Comparison of ENCODE assay signal across 8 cellular contexts in the genomic region with DNA sequence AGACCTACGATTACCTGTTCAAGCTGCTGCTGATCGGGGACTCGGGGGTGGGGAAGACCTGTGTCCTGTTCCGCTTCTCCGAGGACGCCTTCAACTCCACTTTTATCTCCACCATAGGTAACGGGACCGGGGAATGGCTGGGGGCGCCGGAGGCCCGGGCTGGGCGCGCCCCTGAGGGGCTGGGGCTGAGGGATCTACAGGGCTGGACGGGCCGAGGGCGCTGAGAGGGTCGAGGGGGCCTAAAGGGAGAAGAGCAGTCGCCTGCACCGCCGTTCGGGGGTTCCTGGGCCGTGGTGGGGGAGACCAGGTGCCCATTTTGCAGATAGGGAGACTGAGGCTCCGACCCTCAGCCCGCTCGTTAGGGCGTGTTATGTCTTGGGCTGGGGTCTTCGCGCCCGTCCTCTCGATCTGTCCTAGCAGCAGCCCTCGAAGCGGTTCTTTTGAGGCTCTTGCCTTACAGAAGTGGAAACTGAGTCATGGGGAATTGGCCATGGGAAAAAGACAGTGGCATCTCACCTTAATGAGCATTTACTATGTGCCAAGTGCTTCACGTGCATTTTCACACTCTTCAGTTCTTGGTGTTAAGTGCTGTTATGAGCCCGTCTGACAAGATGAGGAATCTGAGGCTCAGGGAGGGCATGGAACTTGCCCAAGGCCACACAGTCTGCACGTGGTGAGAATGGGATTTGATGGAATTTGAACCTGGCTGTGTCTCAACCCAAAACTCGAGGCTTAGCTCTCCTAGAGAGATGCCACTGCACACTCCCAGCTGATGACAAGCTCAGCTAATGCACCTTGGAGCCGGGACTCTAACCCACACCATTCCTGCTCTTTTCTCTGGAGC. TPM values are rescaled to one million over a fixed set of nuclear protein-coding genes. Genes with fewer than 3 reads are reported as not detected.
DNase-seq lines count a peak whose midpoint lies in the region; ATAC-seq, FAIRE-seq and TF ChIP-seq lines count a peak whose summit lies in the region.

No MANE protein-coding gene starts in this region.

- no peak for DNase-seq in activated naive CD4-positive, alpha-beta T cell treated with Interleukin-2 at 50 U/mL for 16 hours
- DNase-seq in GM12878 (ENCODE audit: low read depth, low spot score) = no peak
- no peak for DNase-seq in lower leg skin (ENCODE audit: low spot score in 2 of 2)
- no peak for DNase-seq in upper lobe of right lung
- no peak for DNase-seq in retina

- POLR2A ChIA-PET in GM12878 (lab: Charles Lee) = interaction anchor here (0.7 to 11.3 kb wide), 6 partner anchors 17 to 39 kb away, joined by 3 to 174 read pairs (median 4); partner anchors contain the start of gene HSH2D

- H3K9me3 Mint-ChIP-seq in activated naive CD4-positive, alpha-beta T cell treated with anti-CD3 and anti-CD28 coated beads, Interleukin-2, amount 50 U/mL, for 24 hours = no peaks in the 10 kb centered on the region

- WGBS in GM12878 (ENCODE audit: insufficient coverage, insufficient replicate concordance, low lambda C conversion rate, missing lambda C conversion rate) = 1% methylated on average over 31 of the region's 37 CpGs
- 2 to 3% methylated on average over 29 to 32 of the region's 37 CpGs for WGBS in lower leg skin, 2 donors

- in situ Hi-C loops in GM12878 (cut with MboI) = no loop called here

- H3K4me3 Mint-ChIP-seq in activated naive CD4-positive, alpha-beta T cell treated with anti-CD3 and anti-CD28 coated beads, Interleukin-2, amount 50 U/mL, for 24 hours = peak overlapping the region; percentile 94

- no peak for TF ChIP-seq EP300 in GM12878 (IDR thresholded peaks at IDR 0.05; ENCODE audit: borderline replicate concordance in 1 of 2, control insufficient read depth in 1 of 2, low read depth in 2 of 2, low read length in 2 of 2)

- CTCF ChIA-PET in GM12878 (lab: Yijun Ruan, JAX) = interaction anchor here (1.0 to 5.3 kb wide), 11 partner anchors 27 to 147 kb away, joined by 4 to 26 read pairs (median 10); partner anchors contain the start of genes FAM32A and HSH2D

- TF ChIP-seq RAD21 in GM12878 (IDR thresholded peaks at IDR 0.05; ENCODE audit: insufficient read depth, low read depth, low read length) = no peak

- intact Hi-C loops in GM12878 (cut with micrococcal nuclease; ENCODE audit: unreplicated experiment) (loop anchor here (2.0 to 10.0 kb wide), 4 partner anchors 25 to 333 kb away; no protein-coding TSS in a partner anchor), lower leg skin (cut with DNase I; ENCODE audit: low total_unique reads) (loop anchor here (2.0 to 10.0 kb wide), 2 partner anchors 21 to 73 kb away; partner anchors contain the start of gene FAM32A), upper lobe of right lung (cut with DNase I) (no loop called here)

- peak overlapping the region; percentile 94 for H3K27ac ChIP-seq in GM12878 (ENCODE audit: control insufficient read depth, insufficient read depth)
- H3K27ac ChIP-seq in upper lobe of right lung = peak overlapping the region; percentile 89

- H3K27ac Mint-ChIP-seq in activated naive CD4-positive, alpha-beta T cell treated with anti-CD3 and anti-CD28 coated beads, Interleukin-2, amount 50 U/mL, for 24 hours = peak overlapping the region; percentile 96

- peaks cover 0 to 4% of the 10 kb centered on the region in 2 experiments; a peak in 1 of 4 replicates for H3K36me3 ChIP-seq in GM12878 (ENCODE audit: control insufficient read depth in 2 of 2, insufficient read depth in 2 of 2, low read length in 1 of 2)
- H3K36me3 ChIP-seq in upper lobe of right lung = peaks cover 10% of the 10 kb centered on the region

- BruUV-seq in GM12878 (replicated peaks; lab: Mats Ljungman, UMichigan) = TSS peak; percentile 81

- no peaks in the 10 kb centered on the region for H3K27me3 ChIP-seq in GM12878 (replicated peaks in 1 of 2; ENCODE audit: control insufficient read depth in 2 of 2, insufficient read depth in 2 of 2, low read length in 1 of 2)
- H3K27me3 ChIP-seq in upper lobe of right lung = no peaks in the 10 kb centered on the region

- H3K4me1 ChIP-seq in GM12878 (ENCODE audit: control insufficient read depth, insufficient read depth, low read length) (peaks cover 35% of the 10 kb centered on the region), upper lobe of right lung (peaks cover 33% of the 10 kb centered on the region)

- TF ChIP-seq CTCF in GM12878 (IDR thresholded peaks at IDR 0.05 in 2 of 3, conservative IDR thresholded peaks at IDR 0.05 in 1 of 3; ENCODE audit: control insufficient read depth in 2 of 3, extremely low read depth in 1 of 3, insufficient read depth in 1 of 3, low read depth in 3 of 3, low read length in 3 of 3) (no peak), lower leg skin (IDR thresholded peaks at IDR 0.05) (no peak), upper lobe of right lung (IDR thresholded peaks at IDR 0.05) (no peak)

- ATAC-seq in GM12878 (peak; percentile 0; the same call in 2 of the 3 replicates), upper lobe of right lung (peak; percentile 0), HG03139 (IDR thresholded peaks at IDR 0.05; ENCODE audit: unreplicated experiment) (no peak), GM18868 (IDR thresholded peaks at IDR 0.05; ENCODE audit: unreplicated experiment) (no peak)

- peaks cover 30% of the 10 kb centered on the region for H3K4me1 Mint-ChIP-seq in activated naive CD4-positive, alpha-beta T cell treated with anti-CD3 and anti-CD28 coated beads, Interleukin-2, amount 50 U/mL, for 24 hours

- RAD21 ChIA-PET in GM12878 (lab: Charles Lee; ENCODE audit: unreplicated experiment) = interaction anchor here (0.6 to 2.0 kb wide), 7 partner anchors 32 to 73 kb away, joined by 3 to 14 read pairs (median 5); partner anchors contain the start of genes FAM32A and HSH2D

- peaks cover 2% of the 10 kb centered on the region for H3K36me3 Mint-ChIP-seq in activated naive CD4-positive, alpha-beta T cell treated with anti-CD3 and anti-CD28 coated beads, Interleukin-2, amount 50 U/mL, for 24 hours

- peak overlapping the region; percentile 100 for H3K4me3 ChIP-seq in GM12878
- peak overlapping the region; percentile 99 for H3K4me3 ChIP-seq in lower leg skin (ENCODE audit: low read depth, poor library complexity, severe bottlenecking)
- peak overlapping the region; percentile 73 for H3K4me3 ChIP-seq in upper lobe of right lung

- no peaks in the 10 kb centered on the region for H4K20me1 ChIP-seq in GM12878 (ENCODE audit: control insufficient read depth, insufficient read depth)

- peak overlapping the region; percentile 88 for H3K4me2 ChIP-seq in GM12878 (ENCODE audit: control insufficient read depth, insufficient read depth)

- H2AFZ ChIP-seq in GM12878 (ENCODE audit: control insufficient read depth, low read depth, low read length) = no peak overlapping the region; the same call in 1 of the 2 replicates

- H3K9me3 ChIP-seq in GM12878 (replicated peaks; ENCODE audit: control insufficient read depth, insufficient read depth, low read length) (no peaks in the 10 kb centered on the region), upper lobe of right lung (no peaks in the 10 kb centered on the region)

- TF ChIP-seq POLR2A in GM12878 (IDR thresholded peaks at IDR 0.05; ENCODE audit: low read depth, low read length) (peak; percentile 80), lower leg skin (IDR thresholded peaks at IDR 0.05) (no peak)

- no peak for FAIRE-seq in GM12878 (lab: Jason Lieb, UNC)

- no peaks in the 10 kb centered on the region for H3K27me3 Mint-ChIP-seq in activated naive CD4-positive, alpha-beta T cell treated with anti-CD3 and anti-CD28 coated beads, Interleukin-2, amount 50 U/mL, for 24 hours

- peaks cover 54% of the 10 kb centered on the region for H3K79me2 ChIP-seq in GM12878 (ENCODE audit: control insufficient read depth, insufficient read depth, low read length)

- H3K9ac ChIP-seq in GM12878 (ENCODE audit: control insufficient read depth, insufficient read depth, low read length) = peak overlapping the region; percentile 97

- SMC1A ChIA-PET in GM12878 (lab: Charles Lee; ENCODE audit: uncharacterized antibody, unreplicated experiment) = interaction anchor here (0.7 to 3.7 kb wide), 9 partner anchors 10 to 71 kb away, joined by 3 to 20 read pairs (median 7); partner anchors contain the start of gene HSH2D

RNA-seq across cellular contexts. Expression of gene RAB8A, which starts 0.4 kb away (rescaled TPM):
- 85.8 and 91.6 TPM in 2 replicates for total RNA-seq in GM12878 (2013; cell fraction: nucleolus; rRNA removed)
- 94.2 and 104 TPM in 2 replicates for total RNA-seq in GM12878 (2014; rRNA removed)
- total RNA-seq in GM12878 (2014; rRNA removed; fragmentation: Illumina TruSeq; extraction: Trizol) = 233 and 239 TPM in 2 replicates
- 162 and 181 TPM in 2 replicates for total RNA-seq in GM12878 (2021)
- 29.0 TPM for polyA plus RNA-seq in GM12878 (2011; ENCODE audit: low read depth)
- polyA plus RNA-seq in GM12878 (2011; rRNA removed) = 177 and 189 TPM in 2 replicates
- polyA plus RNA-seq in GM12878 (2011; cell fraction: cytosol; rRNA removed) = 137 and 184 TPM in 2 replicates
- 94.2 and 96.1 TPM in 2 replicates for polyA plus RNA-seq in GM12878 (2011; cell fraction: nucleus; rRNA removed)
- polyA plus RNA-seq in GM12878 (2012) = 75.4 and 124 TPM in 2 replicates
- polyA plus RNA-seq in GM12878 (2014; fragmentation: Illumina TruSeq; extraction: Trizol) = 138 and 168 TPM in 2 replicates
- 10 to 100 TPM; 23.9 to 39.1 TPM for polyA plus RNA-seq in GM12878 (2014; fragmentation: Nextera tagmentation; extraction: Ambion mirVana)
- polyA plus RNA-seq in GM12878 (2014; rRNA removed) = 204 and 226 TPM in 2 replicates
- polyA plus RNA-seq in GM12878 (2016; fragmentation: Nextera tagmentation; extraction: Ambion mirVana) = 100 to 1,000 TPM; 308 to 314 TPM
- polyA minus RNA-seq in GM12878 (2011; rRNA and poly(A)+ RNA removed) = 303 and 377 TPM in 2 replicates
- 89.7 and 135 TPM in 2 replicates for polyA minus RNA-seq in GM12878 (2011; cell fraction: cytosol; rRNA and poly(A)+ RNA removed)
- 71.4 and 108 TPM in 2 replicates for polyA minus RNA-seq in GM12878 (2011; cell fraction: nucleus; rRNA and poly(A)+ RNA removed)
- total RNA-seq in lower leg skin = 10 to 100 TPM; 43.3 to 58.2 (median 50.8) TPM
- total RNA-seq in upper lobe of right lung = 101 TPM

RNA-seq across cellular contexts. Expression of gene HSH2D, which starts 31.4 kb away (rescaled TPM):
- 70.0 and 81.1 TPM in 2 replicates for total RNA-seq in GM12878 (2013; cell fraction: nucleolus; rRNA removed)
- total RNA-seq in GM12878 (2014; rRNA removed) (118 and 121 TPM in 2 replicates), GM12878 (2014; rRNA removed; fragmentation: Illumina TruSeq; extraction: Trizol) (88.4 and 92.6 TPM in 2 replicates), GM12878 (2021) (81.7 and 87.8 TPM in 2 replicates), lower leg skin (under 1 TPM in 1 of 4 donors, not detected in 3; 0.45 TPM), upper lobe of right lung (6.0 TPM)
- polyA plus RNA-seq in GM12878 (2011; ENCODE audit: low read depth) = 60.0 TPM
- polyA plus RNA-seq in GM12878 (2011; rRNA removed) (63.2 and 88.2 TPM in 2 replicates), GM12878 (2014; fragmentation: Illumina TruSeq; extraction: Trizol) (64.8 and 105 TPM in 2 replicates), GM12878 (2014; fragmentation: Nextera tagmentation; extraction: Ambion mirVana) (10 to 100 TPM; 22.0 to 27.2 TPM), GM12878 (2014; rRNA removed) (141 and 145 TPM in 2 replicates), GM12878 (2016; fragmentation: Nextera tagmentation; extraction: Ambion mirVana) (10 to 100 TPM; 82.0 to 90.3 TPM)
- polyA plus RNA-seq in GM12878 (2011; cell fraction: cytosol; rRNA removed) = 126 and 139 TPM in 2 replicates
- 119 and 132 TPM in 2 replicates for polyA plus RNA-seq in GM12878 (2011; cell fraction: nucleus; rRNA removed)
- polyA plus RNA-seq in GM12878 (2012) = 84.2 and 96.9 TPM in 2 replicates
- 31.7 and 67.1 TPM in 2 replicates for polyA minus RNA-seq in GM12878 (2011; rRNA and poly(A)+ RNA removed)
- polyA minus RNA-seq in GM12878 (2011; cell fraction: cytosol; rRNA and poly(A)+ RNA removed) = 19.8 and 25.6 TPM in 2 replicates
- polyA minus RNA-seq in GM12878 (2011; cell fraction: nucleus; rRNA and poly(A)+ RNA removed) = 19.5 and 39.2 TPM in 2 replicates

RNA-seq across cellular contexts. Expression of gene TPM4, which starts 35.8 kb away (rescaled TPM):
- total RNA-seq in GM12878 (2013; cell fraction: nucleolus; rRNA removed) = 161 and 178 TPM in 2 replicates
- total RNA-seq in GM12878 (2014; rRNA removed) (413 and 473 TPM in 2 replicates), GM12878 (2014; rRNA removed; fragmentation: Illumina TruSeq; extraction: Trizol) (513 and 542 TPM in 2 replicates), GM12878 (2021) (338 and 361 TPM in 2 replicates), lower leg skin (100 to 1,000 TPM; 217 to 303 (median 267) TPM), upper lobe of right lung (386 TPM)
- polyA plus RNA-seq in GM12878 (2011; ENCODE audit: low read depth) = 212 TPM
- polyA plus RNA-seq in GM12878 (2011; rRNA removed) (387 and 534 TPM in 2 replicates), GM12878 (2014; fragmentation: Illumina TruSeq; extraction: Trizol) (620 and 767 TPM in 2 replicates), GM12878 (2014; fragmentation: Nextera tagmentation; extraction: Ambion mirVana) (100 to 1,000 TPM; 183 to 194 TPM), GM12878 (2014; rRNA removed) (387 and 401 TPM in 2 replicates), GM12878 (2016; fragmentation: Nextera tagmentation; extraction: Ambion mirVana) (100 to 1,000 TPM; 469 to 473 TPM)
- polyA plus RNA-seq in GM12878 (2011; cell fraction: cytosol; rRNA removed) = 210 and 246 TPM in 2 replicates
- 84.6 and 156 TPM in 2 replicates for polyA plus RNA-seq in GM12878 (2011; cell fraction: nucleus; rRNA removed)
- 261 and 281 TPM in 2 replicates for polyA plus RNA-seq in GM12878 (2012)
- 142 and 153 TPM in 2 replicates for polyA minus RNA-seq in GM12878 (2011; rRNA and poly(A)+ RNA removed)
- polyA minus RNA-seq in GM12878 (2011; cell fraction: cytosol; rRNA and poly(A)+ RNA removed) = 99.6 and 122 TPM in 2 replicates
- polyA minus RNA-seq in GM12878 (2011; cell fraction: nucleus; rRNA and poly(A)+ RNA removed) = 45.9 and 97.4 TPM in 2 replicates

Comparison
In these comparisons a context has a peak if more than half of its experiments do, and no peak if none do; other contexts are left out.
1. ATAC-seq: peak in GM12878 (single experiment) and upper lobe of right lung (single experiment); none in HG03139 (single experiment) and GM18868 (single experiment).
2. RNA of gene HSH2D, which starts 31.4 kb away (total RNA-seq): 70.0 to 121 TPM in GM12878; 6.0 TPM in upper lobe of right lung (single experiment) and 0.45 TPM in lower leg skin; every median in the first group is over 10 times any median in the second.
3. Peak in every context shown above with its lines, with median percentiles within 50 percentile points of each other: H3K4me3 ChIP-seq.